In the genomic region with DNA sequence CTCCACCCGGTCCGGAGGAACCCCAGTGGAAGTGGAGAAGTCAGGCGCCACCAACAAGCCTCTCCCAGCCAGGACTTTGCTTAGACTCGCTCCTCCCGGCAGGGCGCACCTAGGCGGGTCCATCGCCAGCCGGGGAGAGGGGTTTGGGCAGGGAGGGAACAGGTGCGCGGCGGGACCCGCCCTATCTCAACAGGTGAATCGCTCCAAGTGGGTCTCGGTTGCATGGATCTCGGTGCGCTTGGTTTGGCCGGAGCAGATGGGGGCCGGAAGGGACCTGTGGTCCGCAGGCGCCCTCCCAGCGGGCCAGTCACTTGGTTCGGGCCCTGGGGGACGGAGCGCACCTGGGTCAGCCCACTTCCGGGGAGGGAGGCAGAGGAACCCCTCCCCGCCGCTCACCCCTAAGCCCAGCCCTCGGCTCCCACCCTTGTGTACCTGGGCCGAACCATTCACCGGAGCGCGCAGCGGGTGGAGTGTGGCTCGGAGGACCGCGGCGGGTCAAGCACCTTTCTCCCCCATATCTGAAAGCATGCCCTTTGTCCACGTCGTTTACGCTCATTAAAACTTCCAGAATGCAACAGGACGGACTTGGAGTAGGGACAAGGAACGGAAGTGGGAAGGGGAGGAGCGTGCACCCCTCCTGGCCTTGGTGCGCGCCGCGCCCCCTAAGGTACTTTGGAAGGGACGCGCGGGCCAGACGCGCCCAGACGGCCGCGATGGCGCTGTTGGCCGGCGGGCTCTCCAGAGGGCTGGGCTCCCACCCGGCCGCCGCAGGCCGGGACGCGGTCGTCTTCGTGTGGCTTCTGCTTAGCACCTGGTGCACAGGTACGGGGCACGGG, we compare ENCODE assay signal across 1 cellular context.
TF ChIP-seq lines count a peak whose summit lies in the region.

A gene with protein sequence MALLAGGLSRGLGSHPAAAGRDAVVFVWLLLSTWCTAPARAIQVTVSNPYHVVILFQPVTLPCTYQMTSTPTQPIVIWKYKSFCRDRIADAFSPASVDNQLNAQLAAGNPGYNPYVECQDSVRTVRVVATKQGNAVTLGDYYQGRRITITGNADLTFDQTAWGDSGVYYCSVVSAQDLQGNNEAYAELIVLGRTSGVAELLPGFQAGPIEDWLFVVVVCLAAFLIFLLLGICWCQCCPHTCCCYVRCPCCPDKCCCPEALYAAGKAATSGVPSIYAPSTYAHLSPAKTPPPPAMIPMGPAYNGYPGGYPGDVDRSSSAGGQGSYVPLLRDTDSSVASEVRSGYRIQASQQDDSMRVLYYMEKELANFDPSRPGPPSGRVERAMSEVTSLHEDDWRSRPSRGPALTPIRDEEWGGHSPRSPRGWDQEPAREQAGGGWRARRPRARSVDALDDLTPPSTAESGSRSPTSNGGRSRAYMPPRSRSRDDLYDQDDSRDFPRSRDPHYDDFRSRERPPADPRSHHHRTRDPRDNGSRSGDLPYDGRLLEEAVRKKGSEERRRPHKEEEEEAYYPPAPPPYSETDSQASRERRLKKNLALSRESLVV (plus strand): TSS at position 693 of the 836 bp plus-strand sequence. CDS start 21 bp downstream, at position 714.

TF ChIP-seq in HepG2, 621 proteins besides CTCF, POLR2A, EP300 and RAD21 (continued from another document and continues in another):
- TF ChIP-seq, protein P1, sequence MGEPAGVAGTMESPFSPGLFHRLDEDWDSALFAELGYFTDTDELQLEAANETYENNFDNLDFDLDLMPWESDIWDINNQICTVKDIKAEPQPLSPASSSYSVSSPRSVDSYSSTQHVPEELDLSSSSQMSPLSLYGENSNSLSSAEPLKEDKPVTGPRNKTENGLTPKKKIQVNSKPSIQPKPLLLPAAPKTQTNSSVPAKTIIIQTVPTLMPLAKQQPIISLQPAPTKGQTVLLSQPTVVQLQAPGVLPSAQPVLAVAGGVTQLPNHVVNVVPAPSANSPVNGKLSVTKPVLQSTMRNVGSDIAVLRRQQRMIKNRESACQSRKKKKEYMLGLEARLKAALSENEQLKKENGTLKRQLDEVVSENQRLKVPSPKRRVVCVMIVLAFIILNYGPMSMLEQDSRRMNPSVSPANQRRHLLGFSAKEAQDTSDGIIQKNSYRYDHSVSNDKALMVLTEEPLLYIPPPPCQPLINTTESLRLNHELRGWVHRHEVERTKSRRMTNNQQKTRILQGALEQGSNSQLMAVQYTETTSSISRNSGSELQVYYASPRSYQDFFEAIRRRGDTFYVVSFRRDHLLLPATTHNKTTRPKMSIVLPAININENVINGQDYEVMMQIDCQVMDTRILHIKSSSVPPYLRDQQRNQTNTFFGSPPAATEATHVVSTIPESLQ (CRISPR knock-in tag; conservative IDR thresholded peaks at IDR 0.05) = 0 out of 2 replicates have a peak, but pooled peaks have one; percentile 67
- TF ChIP-seq GTF2F1 (IDR thresholded peaks at IDR 0.05; ENCODE audit: low read length) (peak; percentile 53; the same call in 1 of the 2 replicates), STAG1 (CRISPR knock-in tag; IDR thresholded peaks at IDR 0.05) (peak; percentile 25; the same call in 1 of the 2 replicates), MIER3 (CRISPR knock-in tag; IDR thresholded peaks at IDR 0.05; ENCODE audit: borderline replicate concordance) (peak; percentile 90; the same call in 1 of the 2 replicates), ZNF660 (CRISPR knock-in tag; IDR thresholded peaks at IDR 0.05; ENCODE audit: borderline replicate concordance, low read depth) (no peak), MYNN (CRISPR knock-in tag; IDR thresholded peaks at IDR 0.05; ENCODE audit: low read depth) (no peak), NFKBIZ (CRISPR knock-in tag; IDR thresholded peaks at IDR 0.05) (0 out of 2 replicates have a peak, but pooled peaks have one; percentile 11), FOXJ3 (CRISPR knock-in tag; IDR thresholded peaks at IDR 0.05; ENCODE audit: borderline replicate concordance) (no peak; the same call in 1 of the 2 replicates), ZNF644 (CRISPR knock-in tag; IDR thresholded peaks at IDR 0.05; ENCODE audit: low read depth) (no peak), CENPT (CRISPR knock-in tag; IDR thresholded peaks at IDR 0.05; ENCODE audit: low read depth) (no peak), FOXM1 (CRISPR knock-in tag; IDR thresholded peaks at IDR 0.05) (no peak), PHF21A (CRISPR knock-in tag; IDR thresholded peaks at IDR 0.05) (no peak; the same call in 1 of the 2 replicates), FOXA1 (IDR thresholded peaks at IDR 0.05) (peak; percentile 81), FOXA1 (CRISPR knock-in tag; IDR thresholded peaks at IDR 0.05) (peak; percentile 99), ELF1 (CRISPR knock-in tag; IDR thresholded peaks at IDR 0.05) (peak; percentile 92), SNAPC2 (CRISPR knock-in tag; IDR thresholded peaks at IDR 0.05) (peak; percentile 70; the same call in 1 of the 2 replicates), SMARCC2 (IDR thresholded peaks at IDR 0.05) (no peak), ZNF567 (CRISPR knock-in tag; IDR thresholded peaks at IDR 0.05; ENCODE audit: borderline replicate concordance) (peak; percentile 55; the same call in 1 of the 2 replicates), AKAP8 (CRISPR knock-in tag; IDR thresholded peaks at IDR 0.05) (peak; percentile 19; the same call in 1 of the 2 replicates), MAF1 (CRISPR knock-in tag; IDR thresholded peaks at IDR 0.05; ENCODE audit: borderline replicate concordance) (no peak; the same call in 1 of the 2 replicates), HNRNPUL1 (IDR thresholded peaks at IDR 0.05; ENCODE audit: low read depth, low read length) (no peak), BCL6 (CRISPR knock-in tag; IDR thresholded peaks at IDR 0.05) (peak; percentile 59), ZNF563 (CRISPR knock-in tag; IDR thresholded peaks at IDR 0.05) (peak; percentile 95), ZNF33B (CRISPR knock-in tag; IDR thresholded peaks at IDR 0.05) (no peak), ZNF207 (IDR thresholded peaks at IDR 0.05; ENCODE audit: borderline replicate concordance) (no peak), TCF12 (IDR thresholded peaks at IDR 0.05) (no peak), TCF12 (CRISPR knock-in tag; IDR thresholded peaks at IDR 0.05) (peak; percentile 62; the same call in 1 of the 2 replicates), ZNF367 (CRISPR knock-in tag; IDR thresholded peaks at IDR 0.05; ENCODE audit: borderline replicate concordance) (no peak; the same call in 1 of the 2 replicates), ZNF772 (CRISPR knock-in tag; IDR thresholded peaks at IDR 0.05) (peak; percentile 85; the same call in 1 of the 2 replicates), NFRKB (IDR thresholded peaks at IDR 0.05) (no peak), IRX3 (CRISPR knock-in tag; IDR thresholded peaks at IDR 0.05; ENCODE audit: borderline replicate concordance, low read depth) (peak; percentile 83; the same call in 1 of the 2 replicates)
- TF ChIP-seq, protein P2, sequence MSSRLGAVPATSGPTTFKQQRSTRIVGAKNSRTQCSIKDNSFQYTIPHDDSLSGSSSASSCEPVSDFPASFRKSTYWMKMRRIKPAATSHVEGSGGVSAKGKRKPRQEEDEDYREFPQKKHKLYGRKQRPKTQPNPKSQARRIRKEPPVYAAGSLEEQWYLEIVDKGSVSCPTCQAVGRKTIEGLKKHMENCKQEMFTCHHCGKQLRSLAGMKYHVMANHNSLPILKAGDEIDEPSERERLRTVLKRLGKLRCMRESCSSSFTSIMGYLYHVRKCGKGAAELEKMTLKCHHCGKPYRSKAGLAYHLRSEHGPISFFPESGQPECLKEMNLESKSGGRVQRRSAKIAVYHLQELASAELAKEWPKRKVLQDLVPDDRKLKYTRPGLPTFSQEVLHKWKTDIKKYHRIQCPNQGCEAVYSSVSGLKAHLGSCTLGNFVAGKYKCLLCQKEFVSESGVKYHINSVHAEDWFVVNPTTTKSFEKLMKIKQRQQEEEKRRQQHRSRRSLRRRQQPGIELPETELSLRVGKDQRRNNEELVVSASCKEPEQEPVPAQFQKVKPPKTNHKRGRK (CRISPR knock-in tag; IDR thresholded peaks at IDR 0.05) = no peak
- TF ChIP-seq, protein P3, sequence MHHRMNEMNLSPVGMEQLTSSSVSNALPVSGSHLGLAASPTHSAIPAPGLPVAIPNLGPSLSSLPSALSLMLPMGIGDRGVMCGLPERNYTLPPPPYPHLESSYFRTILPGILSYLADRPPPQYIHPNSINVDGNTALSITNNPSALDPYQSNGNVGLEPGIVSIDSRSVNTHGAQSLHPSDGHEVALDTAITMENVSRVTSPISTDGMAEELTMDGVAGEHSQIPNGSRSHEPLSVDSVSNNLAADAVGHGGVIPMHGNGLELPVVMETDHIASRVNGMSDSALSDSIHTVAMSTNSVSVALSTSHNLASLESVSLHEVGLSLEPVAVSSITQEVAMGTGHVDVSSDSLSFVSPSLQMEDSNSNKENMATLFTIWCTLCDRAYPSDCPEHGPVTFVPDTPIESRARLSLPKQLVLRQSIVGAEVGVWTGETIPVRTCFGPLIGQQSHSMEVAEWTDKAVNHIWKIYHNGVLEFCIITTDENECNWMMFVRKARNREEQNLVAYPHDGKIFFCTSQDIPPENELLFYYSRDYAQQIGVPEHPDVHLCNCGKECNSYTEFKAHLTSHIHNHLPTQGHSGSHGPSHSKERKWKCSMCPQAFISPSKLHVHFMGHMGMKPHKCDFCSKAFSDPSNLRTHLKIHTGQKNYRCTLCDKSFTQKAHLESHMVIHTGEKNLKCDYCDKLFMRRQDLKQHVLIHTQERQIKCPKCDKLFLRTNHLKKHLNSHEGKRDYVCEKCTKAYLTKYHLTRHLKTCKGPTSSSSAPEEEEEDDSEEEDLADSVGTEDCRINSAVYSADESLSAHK (CRISPR knock-in tag; IDR thresholded peaks at IDR 0.05; ENCODE audit: borderline replicate concordance) = 0 out of 2 replicates have a peak, but pooled peaks have one; percentile 32
- TF ChIP-seq, protein P4, sequence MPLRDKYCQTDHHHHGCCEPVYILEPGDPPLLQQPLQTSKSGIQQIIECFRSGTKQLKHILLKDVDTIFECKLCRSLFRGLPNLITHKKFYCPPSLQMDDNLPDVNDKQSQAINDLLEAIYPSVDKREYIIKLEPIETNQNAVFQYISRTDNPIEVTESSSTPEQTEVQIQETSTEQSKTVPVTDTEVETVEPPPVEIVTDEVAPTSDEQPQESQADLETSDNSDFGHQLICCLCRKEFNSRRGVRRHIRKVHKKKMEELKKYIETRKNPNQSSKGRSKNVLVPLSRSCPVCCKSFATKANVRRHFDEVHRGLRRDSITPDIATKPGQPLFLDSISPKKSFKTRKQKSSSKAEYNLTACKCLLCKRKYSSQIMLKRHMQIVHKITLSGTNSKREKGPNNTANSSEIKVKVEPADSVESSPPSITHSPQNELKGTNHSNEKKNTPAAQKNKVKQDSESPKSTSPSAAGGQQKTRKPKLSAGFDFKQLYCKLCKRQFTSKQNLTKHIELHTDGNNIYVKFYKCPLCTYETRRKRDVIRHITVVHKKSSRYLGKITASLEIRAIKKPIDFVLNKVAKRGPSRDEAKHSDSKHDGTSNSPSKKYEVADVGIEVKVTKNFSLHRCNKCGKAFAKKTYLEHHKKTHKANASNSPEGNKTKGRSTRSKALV (CRISPR knock-in tag; IDR thresholded peaks at IDR 0.05) = peak; percentile 59
- TF ChIP-seq, protein P5, sequence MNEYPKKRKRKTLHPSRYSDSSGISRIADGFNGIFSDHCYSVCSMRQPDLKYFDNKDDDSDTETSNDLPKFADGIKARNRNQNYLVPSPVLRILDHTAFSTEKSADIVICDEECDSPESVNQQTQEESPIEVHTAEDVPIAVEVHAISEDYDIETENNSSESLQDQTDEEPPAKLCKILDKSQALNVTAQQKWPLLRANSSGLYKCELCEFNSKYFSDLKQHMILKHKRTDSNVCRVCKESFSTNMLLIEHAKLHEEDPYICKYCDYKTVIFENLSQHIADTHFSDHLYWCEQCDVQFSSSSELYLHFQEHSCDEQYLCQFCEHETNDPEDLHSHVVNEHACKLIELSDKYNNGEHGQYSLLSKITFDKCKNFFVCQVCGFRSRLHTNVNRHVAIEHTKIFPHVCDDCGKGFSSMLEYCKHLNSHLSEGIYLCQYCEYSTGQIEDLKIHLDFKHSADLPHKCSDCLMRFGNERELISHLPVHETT (CRISPR knock-in tag; conservative IDR thresholded peaks at IDR 0.05) = peak; percentile 73; the same call in 1 of the 2 replicates
- TF ChIP-seq, protein P6, sequence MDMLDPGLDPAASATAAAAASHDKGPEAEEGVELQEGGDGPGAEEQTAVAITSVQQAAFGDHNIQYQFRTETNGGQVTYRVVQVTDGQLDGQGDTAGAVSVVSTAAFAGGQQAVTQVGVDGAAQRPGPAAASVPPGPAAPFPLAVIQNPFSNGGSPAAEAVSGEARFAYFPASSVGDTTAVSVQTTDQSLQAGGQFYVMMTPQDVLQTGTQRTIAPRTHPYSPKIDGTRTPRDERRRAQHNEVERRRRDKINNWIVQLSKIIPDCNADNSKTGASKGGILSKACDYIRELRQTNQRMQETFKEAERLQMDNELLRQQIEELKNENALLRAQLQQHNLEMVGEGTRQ (IDR thresholded peaks at IDR 0.05; ENCODE audit: low read depth, low read length) = no peak
- TF ChIP-seq, protein P6 (CRISPR knock-in tag; IDR thresholded peaks at IDR 0.05; ENCODE audit: borderline replicate concordance) = no peak
- TF ChIP-seq, protein P7, sequence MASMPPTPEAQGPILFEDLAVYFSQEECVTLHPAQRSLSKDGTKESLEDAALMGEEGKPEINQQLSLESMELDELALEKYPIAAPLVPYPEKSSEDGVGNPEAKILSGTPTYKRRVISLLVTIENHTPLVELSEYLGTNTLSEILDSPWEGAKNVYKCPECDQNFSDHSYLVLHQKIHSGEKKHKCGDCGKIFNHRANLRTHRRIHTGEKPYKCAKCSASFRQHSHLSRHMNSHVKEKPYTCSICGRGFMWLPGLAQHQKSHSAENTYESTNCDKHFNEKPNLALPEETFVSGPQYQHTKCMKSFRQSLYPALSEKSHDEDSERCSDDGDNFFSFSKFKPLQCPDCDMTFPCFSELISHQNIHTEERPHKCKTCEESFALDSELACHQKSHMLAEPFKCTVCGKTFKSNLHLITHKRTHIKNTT (CRISPR knock-in tag; IDR thresholded peaks at IDR 0.05) = no peak
- TF ChIP-seq, protein P8, sequence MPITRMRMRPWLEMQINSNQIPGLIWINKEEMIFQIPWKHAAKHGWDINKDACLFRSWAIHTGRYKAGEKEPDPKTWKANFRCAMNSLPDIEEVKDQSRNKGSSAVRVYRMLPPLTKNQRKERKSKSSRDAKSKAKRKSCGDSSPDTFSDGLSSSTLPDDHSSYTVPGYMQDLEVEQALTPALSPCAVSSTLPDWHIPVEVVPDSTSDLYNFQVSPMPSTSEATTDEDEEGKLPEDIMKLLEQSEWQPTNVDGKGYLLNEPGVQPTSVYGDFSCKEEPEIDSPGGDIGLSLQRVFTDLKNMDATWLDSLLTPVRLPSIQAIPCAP (CRISPR knock-in tag; IDR thresholded peaks at IDR 0.05; ENCODE audit: low read depth) = no peak
